Comparison of ENCODE assay signal across 24 cellular contexts in the genomic region with DNA sequence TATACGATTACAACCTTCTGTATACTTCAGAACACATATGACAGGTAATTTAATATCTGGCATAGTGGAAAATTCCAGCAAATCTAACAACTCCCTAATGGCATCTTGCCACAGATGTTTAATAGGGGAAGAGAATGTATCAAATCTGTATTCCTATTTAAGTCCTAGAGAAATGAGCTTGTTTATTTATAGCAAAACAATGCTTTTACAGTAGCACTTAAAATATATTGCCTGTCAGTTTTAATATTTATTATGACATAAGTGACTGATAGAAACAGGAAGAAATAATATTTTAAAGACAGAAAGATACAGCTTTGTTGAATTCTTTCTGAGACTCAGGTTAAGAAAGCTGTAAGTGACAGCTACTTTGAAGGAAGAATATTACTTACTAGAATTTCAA.
"Had no signal": no experiment of that assay in that cellular context is flagged by ENCODE, and none has a peak within 500 bp of the region (broad histone marks: within the 10 kb centered on the region; RNA-seq: fewer than 3 reads in every experiment).

No MANE protein-coding gene starts in this region.

- H3K4me1 Mint-ChIP-seq: mesothelial cell of epicardium had no signal

- H3K27me3 ChIP-seq: esophagus muscularis mucosa, gastrocnemius medialis, upper lobe of left lung had no signal

- H3K9me3 ChIP-seq: esophagus muscularis mucosa, gastrocnemius medialis, thoracic aorta, upper lobe of left lung had no signal

- H3K4me3 ChIP-seq: coronary artery, esophagus muscularis mucosa, gastrocnemius medialis, thoracic aorta, upper lobe of left lung had no signal

- DNase-seq: activated CD4-positive, alpha-beta T cell treated with anti-CD3 and anti-CD28 coated beads for 1 hour; activated CD4-positive, alpha-beta T cell treated with anti-CD3 and anti-CD28 coated beads, Interleukin-2, amount 50 U/mL, for 1 hour; activated CD8-positive, alpha-beta memory T cell treated with anti-CD3 and anti-CD28 coated beads for 24 hours; activated CD8-positive, alpha-beta memory T cell treated with anti-CD3 and anti-CD28 coated beads, Interleukin-2, amount 50 U/mL, for 4 hours; activated gamma-delta T cell; activated naive CD4-positive, alpha-beta T cell treated with anti-CD3 and anti-CD28 coated beads, Interleukin-2, amount 50 U/mL, for 16 hours; activated naive CD8-positive, alpha-beta T cell treated with anti-CD3 and anti-CD28 coated beads, Interleukin-2, amount 50 U/mL, for 24 hours; cerebellar nuclear complex; gastrocnemius medialis; head of caudate nucleus; hypothalamus; left ventricle myocardium superior; mammary epithelial cell; naive thymus-derived CD8-positive, alpha-beta T cell; retina; stimulated activated CD4-positive, alpha-beta T cell treated with anti-CD3 and anti-CD28 coated beads, Interleukin-2, amount 100 ng/mL, for 48 hours; stimulated activated CD8-positive, alpha-beta memory T cell treated with anti-CD3 and anti-CD28 coated beads, Interleukin-4, amount 100 ng/mL, for 48 hours; stimulated activated naive CD4-positive, alpha-beta T cell; upper lobe of left lung had no signal

- H3K4me3 Mint-ChIP-seq: mesothelial cell of epicardium had no signal

- H3K36me3 ChIP-seq: esophagus muscularis mucosa, gastrocnemius medialis, thoracic aorta, upper lobe of left lung had no signal

- H3K27ac ChIP-seq: coronary artery, esophagus muscularis mucosa, gastrocnemius medialis, thoracic aorta, upper lobe of left lung had no signal

- H3K27me3 Mint-ChIP-seq: activated naive CD8-positive, alpha-beta T cell treated with anti-CD3 and anti-CD28 coated beads, Interleukin-2, amount 50 U/mL, for 24 hours; naive thymus-derived CD8-positive, alpha-beta T cell had no signal

- H3K27ac Mint-ChIP-seq: activated naive CD8-positive, alpha-beta T cell treated with anti-CD3 and anti-CD28 coated beads, Interleukin-2, amount 50 U/mL, for 24 hours; mesothelial cell of epicardium had no signal

- H3K36me3 Mint-ChIP-seq: mesothelial cell of epicardium; naive thymus-derived CD8-positive, alpha-beta T cell had no signal

- H3K9me3 Mint-ChIP-seq: mesothelial cell of epicardium had no signal

- ATAC-seq: activated naive CD8-positive, alpha-beta T cell treated with anti-CD3 and anti-CD28 coated beads, Interleukin-2, amount 50 U/mL, for 24 hours; gastrocnemius medialis; left ventricle myocardium superior; naive thymus-derived CD8-positive, alpha-beta T cell had no signal

- H3K4me1 ChIP-seq: esophagus muscularis mucosa, gastrocnemius medialis, upper lobe of left lung had no signal

- FAIRE-seq: islet of Langerhans had no signal
